11 cellular contexts compared by ENCODE assay signal in the genomic region with DNA sequence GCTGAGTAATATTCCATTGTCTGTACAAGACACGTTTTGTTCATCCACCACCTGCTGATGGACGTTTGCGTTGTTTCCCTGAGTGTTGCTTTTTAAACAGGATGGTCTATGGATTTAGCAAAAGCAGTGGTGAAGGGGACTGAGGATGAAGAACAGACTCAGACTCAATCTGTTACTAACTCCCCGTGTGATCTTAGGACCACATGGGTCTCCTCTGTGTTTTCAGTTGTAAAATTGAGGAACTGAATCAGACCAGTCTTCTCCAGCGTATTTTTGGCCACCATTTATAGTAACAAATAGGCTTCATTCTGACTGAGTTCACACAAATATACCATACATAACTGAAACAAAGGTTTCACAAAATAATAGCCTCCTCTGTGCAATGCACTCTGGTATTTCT.
A peak's percentile ranks its signal among the peaks of the same experiment; 100 is the strongest.
DNase-seq lines count a peak whose midpoint lies in the region; ATAC-seq and TF ChIP-seq lines count a peak whose summit lies in the region.
"Had no signal": no experiment of that assay in that cellular context is flagged by ENCODE, and none has a peak within 500 bp of the region (broad histone marks: within the 10 kb centered on the region; RNA-seq: fewer than 3 reads in every experiment).

No MANE protein-coding gene starts in this region.

- H3K36me3 Mint-ChIP-seq in activated naive CD4-positive, alpha-beta T cell treated with anti-CD3 and anti-CD28 coated beads, Interleukin-2, amount 10 ng/mL, durations not matched to agents 7 days and 5 days, result peaks cover 15% of the 10 kb centered on the region

- peak; percentile 86 for ATAC-seq in GM18909 (IDR thresholded peaks at IDR 0.05; ENCODE audit: poor library complexity, unreplicated experiment)
- ATAC-seq in GM21825 (IDR thresholded peaks at IDR 0.05; ENCODE audit: unreplicated experiment), result peak; percentile 92
- ATAC-seq in HG03354 (IDR thresholded peaks at IDR 0.05; ENCODE audit: poor library complexity, severe bottlenecking, unreplicated experiment), result peak; percentile 84
- no peak for ATAC-seq in SK-N-SH treated with all-trans-retinoic acid at 6 μM for 48 hours

- H3K9me3 Mint-ChIP-seq in activated naive CD4-positive, alpha-beta T cell treated with anti-CD3 and anti-CD28 coated beads, Interleukin-2, amount 10 ng/mL, durations not matched to agents 7 days and 5 days, result no peaks in the 10 kb centered on the region

- no peak overlapping the region for H3K27ac ChIP-seq in transverse colon
- H3K27ac ChIP-seq: breast epithelium had no signal

- H3K9me3 ChIP-seq in transverse colon, result no peaks in the 10 kb centered on the region
- H3K9me3 ChIP-seq: breast epithelium, SK-N-SH had no signal

- no peak overlapping the region for H3K4me3 ChIP-seq in transverse colon
- H3K4me3 ChIP-seq: breast epithelium had no signal

- intact Hi-C loops in transverse colon (cut with DNase I; ENCODE audit: low total_unique reads), result no loop called here

- no peaks in the 10 kb centered on the region for H3K27me3 Mint-ChIP-seq in activated naive CD4-positive, alpha-beta T cell treated with anti-CD3 and anti-CD28 coated beads, Interleukin-2, amount 10 ng/mL, durations not matched to agents 7 days and 5 days

- H3K27me3 ChIP-seq in transverse colon, result no peaks in the 10 kb centered on the region
- H3K27me3 ChIP-seq: breast epithelium had no signal

- CTCF ChIA-PET in activated naive CD4-positive, alpha-beta T cell treated with anti-CD3 and anti-CD28 coated beads, Interleukin-2, amount 10 ng/mL, durations not matched to agents 7 days and 5 days (lab: Charles Lee), result interaction anchor here (0.7 kb wide), 1 partner anchor 14 kb away, joined by 3 read pairs; no protein-coding TSS in a partner anchor

- H3K27ac Mint-ChIP-seq in activated naive CD4-positive, alpha-beta T cell treated with anti-CD3 and anti-CD28 coated beads, Interleukin-2, amount 10 ng/mL, durations not matched to agents 7 days and 5 days, result no peak overlapping the region

- no peak for TF ChIP-seq CTCF in transverse colon (IDR thresholded peaks at IDR 0.05)

- peak; percentile 43 for DNase-seq in germinal center (ENCODE audit: low spot score)
- DNase-seq in activated naive CD4-positive, alpha-beta T cell treated with anti-CD3 and anti-CD28 coated beads, Interleukin-2, amount 10 ng/mL, durations not matched to agents 7 days and 5 days, result no peak
- no peak for DNase-seq in D341Med (ENCODE audit: low spot score)
- no peak for DNase-seq in transverse colon
- DNase-seq: NCI-H2171, SK-N-SH had no signal

- WGBS in transverse colon (ENCODE audit: low coverage in 1 of 2), 2 donors, result 76 to 93% methylated on average over 4 to 5 of the region's 5 CpGs

- H3K36me3 ChIP-seq in transverse colon, result no peaks in the 10 kb centered on the region
- H3K36me3 ChIP-seq: breast epithelium had no signal

- in situ Hi-C loops in transverse colon (cut with MboI; ENCODE audit: low pct_ligation_motif_present in 1 of 4, low pct_unique_long_range_greater_than_20kb in 1 of 4, low sequenced_read_pairs in 3 of 4), result no loop called here

- TF ChIP-seq EP300 in transverse colon (IDR thresholded peaks at IDR 0.05; ENCODE audit: low read depth), result no peak

- H3K4me3 Mint-ChIP-seq in activated naive CD4-positive, alpha-beta T cell treated with anti-CD3 and anti-CD28 coated beads, Interleukin-2, amount 10 ng/mL, durations not matched to agents 7 days and 5 days, result no peak overlapping the region

- peaks cover 3 to 20% (median 4%) of the 10 kb centered on the region in 4 donors for H3K4me1 ChIP-seq in transverse colon
- H3K4me1 ChIP-seq: breast epithelium had no signal

- no peaks in the 10 kb centered on the region for H3K4me1 Mint-ChIP-seq in activated naive CD4-positive, alpha-beta T cell treated with anti-CD3 and anti-CD28 coated beads, Interleukin-2, amount 10 ng/mL, durations not matched to agents 7 days and 5 days

- TF ChIP-seq POLR2A in transverse colon (IDR thresholded peaks at IDR 0.05), result no peak

TF ChIP-seq in SK-N-SH treated with all-trans-retinoic acid at 6 μM for 48 hours, 23 proteins besides CTCF, POLR2A, EP300 and RAD21:
- TF ChIP-seq ESRRG (CRISPR knock-in tag; IDR thresholded peaks at IDR 0.05) (no peak), SNAI2 (CRISPR knock-in tag; IDR thresholded peaks at IDR 0.05) (no peak), ZFP30 (CRISPR knock-in tag; IDR thresholded peaks at IDR 0.05) (no peak), ZNF8 (CRISPR knock-in tag; IDR thresholded peaks at IDR 0.05) (no peak)
